In genomic region chr7:22280031-22280430, GRCh38 we compare ENCODE assay signal across 27 cellular contexts.
"Had no signal": no experiment of that assay in that cellular context is flagged by ENCODE, and none has a peak within 500 bp of the region (broad histone marks: within the 10 kb centered on the region; RNA-seq: fewer than 3 reads in every experiment).

No MANE protein-coding gene starts in this region.

- H3K9me3 Mint-ChIP-seq: dendritic cell treated with granulocyte-macrophage colony-stimulating factor and Interleukin-4, amounts not matched to agents 40 ng/mL and 50 ng/mL, for 4 days; effector memory CD8-positive, alpha-beta T cell; endodermal cell; naive B cell; naive thymus-derived CD8-positive, alpha-beta T cell had no signal

- H3K36me3 Mint-ChIP-seq: mesothelial cell of epicardium; naive B cell; naive thymus-derived CD8-positive, alpha-beta T cell had no signal

- H3K4me1 ChIP-seq: colonic mucosa, gastroesophageal sphincter, heart left ventricle, left lung, lower lobe of right lung had no signal

- H3K27ac Mint-ChIP-seq: dendritic cell treated with granulocyte-macrophage colony-stimulating factor and Interleukin-4, amounts not matched to agents 40 ng/mL and 50 ng/mL, for 4 days; effector memory CD8-positive, alpha-beta T cell; endodermal cell; mesothelial cell of epicardium; naive thymus-derived CD8-positive, alpha-beta T cell had no signal

- H3K4me3 ChIP-seq: colonic mucosa, esophagus squamous epithelium, gastroesophageal sphincter, heart left ventricle, left lung, lower lobe of right lung, mucosa of descending colon had no signal

- H3K27me3 ChIP-seq: colonic mucosa, esophagus squamous epithelium, gastroesophageal sphincter, heart left ventricle, left lung had no signal

- H3K36me3 ChIP-seq: colonic mucosa, esophagus squamous epithelium, gastroesophageal sphincter, heart left ventricle, left lung, lower lobe of right lung had no signal

- H3K27ac ChIP-seq: colonic mucosa, epithelial cell of prostate, esophagus squamous epithelium, gastroesophageal sphincter, heart left ventricle, left lung, lower lobe of right lung had no signal

- ATAC-seq: effector memory CD8-positive, alpha-beta T cell; esophagus mucosa; gastroesophageal sphincter; heart left ventricle; left lung; left ventricle myocardium superior; lower lobe of right lung; mucosa of descending colon; naive thymus-derived CD8-positive, alpha-beta T cell had no signal

- H3K9me3 ChIP-seq: colonic mucosa, esophagus squamous epithelium, gastroesophageal sphincter, heart left ventricle, left lung, lower lobe of right lung, mucosa of descending colon had no signal

- H3K4me1 Mint-ChIP-seq: naive B cell; naive thymus-derived CD8-positive, alpha-beta T cell had no signal

- H3K4me3 Mint-ChIP-seq: dendritic cell treated with granulocyte-macrophage colony-stimulating factor and Interleukin-4, amounts not matched to agents 40 ng/mL and 50 ng/mL, for 4 days; effector memory CD8-positive, alpha-beta T cell; endodermal cell; mesothelial cell of epicardium; naive B cell; naive thymus-derived CD8-positive, alpha-beta T cell had no signal

- FAIRE-seq: endometrium, frontal cortex, islet of Langerhans, kidney had no signal

- DNase-seq: colonic mucosa; cortex of kidney; effector CD8-positive, alpha-beta T cell; effector memory CD8-positive, alpha-beta T cell; endodermal cell; erythroblast; esophagus squamous epithelium; foreskin fibroblast; heart left ventricle; hippocampal formation; kidney; kidney glomerular epithelial cell; left lung; left ventricle myocardium superior; lower lobe of right lung; mesenchymal stem cell; mucosa of descending colon; naive B cell; naive thymus-derived CD8-positive, alpha-beta T cell had no signal

- H3K27me3 Mint-ChIP-seq: dendritic cell treated with granulocyte-macrophage colony-stimulating factor and Interleukin-4, amounts not matched to agents 40 ng/mL and 50 ng/mL, for 4 days; naive B cell had no signal
